ENCODE assay signal across 18 cellular contexts in the genomic region with DNA sequence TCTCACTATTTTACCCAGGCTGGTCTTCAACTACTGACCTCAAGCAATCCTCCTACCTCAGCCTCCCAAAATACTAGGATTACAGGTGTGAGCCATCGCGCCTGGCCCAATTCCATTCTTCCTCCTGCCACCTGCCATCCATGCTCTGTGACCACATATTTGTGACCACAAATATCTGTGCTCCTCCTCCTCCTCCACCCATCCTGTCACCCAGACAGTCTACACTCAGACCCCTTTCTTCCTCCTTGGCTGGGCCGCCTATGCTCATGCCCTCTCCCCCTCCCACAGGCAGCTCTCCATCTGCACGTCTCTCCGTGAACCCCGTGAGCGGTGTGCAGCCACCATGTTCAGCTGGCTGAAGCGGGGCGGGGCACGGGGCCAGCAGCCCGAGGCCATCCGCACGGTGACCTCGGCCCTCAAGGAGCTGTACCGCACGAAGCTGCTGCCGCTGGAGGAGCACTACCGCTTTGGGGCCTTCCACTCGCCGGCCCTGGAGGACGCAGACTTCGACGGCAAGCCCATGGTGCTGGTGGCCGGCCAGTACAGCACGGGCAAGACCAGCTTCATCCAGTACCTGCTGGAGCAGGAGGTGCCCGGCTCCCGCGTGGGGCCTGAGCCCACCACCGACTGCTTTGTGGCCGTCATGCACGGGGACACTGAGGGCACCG. TPM values are rescaled to one million over a fixed set of nuclear protein-coding genes. Genes with fewer than 3 reads are reported as not detected.
DNase-seq lines count a peak whose midpoint lies in the region; ATAC-seq and TF ChIP-seq lines count a peak whose summit lies in the region.
"Had no signal": no experiment of that assay in that cellular context is flagged by ENCODE, and none has a peak within 500 bp of the region (broad histone marks: within the 10 kb centered on the region; RNA-seq: fewer than 3 reads in every experiment).

No MANE protein-coding gene starts in this region.

- peaks cover 33% of the 10 kb centered on the region for H3K4me1 ChIP-seq in fibroblast of lung (ENCODE audit: control insufficient read depth, extremely low read depth, insufficient read depth, low read length)
- peaks cover 4 to 17% of the 10 kb centered on the region in 2 donors for H3K4me1 ChIP-seq in gastrocnemius medialis

- H3K36me3 ChIP-seq in fibroblast of lung (ENCODE audit: control insufficient read depth, insufficient read depth, low read length) (peaks cover 24% of the 10 kb centered on the region), gastrocnemius medialis (no peaks in the 10 kb centered on the region)

- H3K27ac ChIP-seq in AG04450 (ENCODE audit: low read depth, low read length) (no peak overlapping the region), fibroblast of lung (ENCODE audit: insufficient read depth, low read length) (peak overlapping the region; percentile 15), gastrocnemius medialis (peak overlapping the region; percentile 79 to 85 (median 80))

- peaks cover 6% of the 10 kb centered on the region; the same call in 1 of the 2 replicates for H3K9me3 ChIP-seq in AG04450 (ENCODE audit: control insufficient read depth, insufficient read depth, low read length)
- no peaks in the 10 kb centered on the region for H3K9me3 ChIP-seq in fibroblast of lung (ENCODE audit: control insufficient read depth, insufficient read depth, low read depth, low read length)
- no peaks in the 10 kb centered on the region for H3K9me3 ChIP-seq in gastrocnemius medialis
- H3K9me3 ChIP-seq: Caco-2 had no signal

- H3K4me3 ChIP-seq in AG04450 (ENCODE audit: low read depth, low read length) (peak overlapping the region; percentile 20; the same call in 1 of the 2 replicates), NB4 (ENCODE audit: low read depth, low read length) (no peak overlapping the region), fibroblast of lung (replicated peaks in 1 of 4; ENCODE audit: control extremely low read depth in 1 of 4, insufficient read depth in 1 of 4, low read depth in 3 of 4, low read length in 4 of 4) (peak overlapping the region in 3 of 4 experiments; percentile 4 to 43 (median 17)), gastrocnemius medialis (peak overlapping the region; percentile 19 to 65 (median 29))

- H3K79me2 ChIP-seq in fibroblast of lung (ENCODE audit: control insufficient read depth, insufficient read depth, low read length) = peaks cover 60% of the 10 kb centered on the region

- no peak for TF ChIP-seq POLR2A in NB4 (IDR thresholded peaks at IDR 0.05; ENCODE audit: extremely low read depth, insufficient read length)
- no peak for TF ChIP-seq POLR2A in gastrocnemius medialis (IDR thresholded peaks at IDR 0.05)

- DNase-seq in AG04450 (ENCODE audit: low read depth, low spot score) = no peak
- peak; percentile 48 for DNase-seq in NB4 (ENCODE audit: low read depth)
- DNase-seq in fibroblast of lung (ENCODE audit: low read depth in 2 of 2) = no peak
- DNase-seq in gastrocnemius medialis = no peak
- no peak for DNase-seq in activated CD4-positive, alpha-beta T cell treated with anti-CD3 and anti-CD28 coated beads, Interleukin-2, amount 50 U/mL, for 1 hour
- no peak for DNase-seq in Kasumi-1 (lab: John Stamatoyannopoulos, UW)
- DNase-seq: activated CD4-positive, alpha-beta T cell treated with anti-CD3 and anti-CD28 coated beads, Interleukin-2, amount 10 ng/mL, durations not matched to agents 7 days and 5 days; activated naive CD4-positive, alpha-beta T cell treated with Interleukin-2 at 50 U/mL for 16 hours; Caco-2; naive thymus-derived CD8-positive, alpha-beta T cell; NCI-H2081 treated with DMSO at 0.1 percent for 48 hours; NCI-H69; stimulated activated CD4-positive, alpha-beta T cell treated with anti-CD3 and anti-CD28 coated beads, Interleukin-15, amount 100 ng/mL, for 24 hours; stimulated activated naive CD4-positive, alpha-beta T cell treated with Interleukin-2 at 50 U/mL for 16 hours; SW 1271 had no signal

- intact Hi-C loops in gastrocnemius medialis (cut with DNase I; ENCODE audit: low total_unique reads) = no loop called here

- POLR2A ChIA-PET in AG04450 (lab: Yijun Ruan, JAX) = interaction anchor here (1.6 to 6.1 kb wide), 2 partner anchors 7 to 29 kb away, joined by 4 to 87 read pairs; a partner anchor contains a TSS

- H3K9ac ChIP-seq in fibroblast of lung (ENCODE audit: insufficient read depth, low read length) = peak overlapping the region; percentile 10

- H2AFZ ChIP-seq in fibroblast of lung (ENCODE audit: low read length) = no peak overlapping the region

- TF ChIP-seq CTCF in AG04450 (IDR thresholded peaks at IDR 0.05; ENCODE audit: low read depth, low read length) = no peak
- TF ChIP-seq CTCF in NB4 (IDR thresholded peaks at IDR 0.05; ENCODE audit: low read depth, low read length) = no peak
- no peak for TF ChIP-seq CTCF in fibroblast of lung (conservative IDR thresholded peaks at IDR 0.05 in 1 of 2, IDR thresholded peaks at IDR 0.05 in 1 of 2; ENCODE audit: low read depth in 1 of 2, low read length in 2 of 2)
- TF ChIP-seq CTCF in gastrocnemius medialis (IDR thresholded peaks at IDR 0.05 in 4 of 5, conservative IDR thresholded peaks at IDR 0.05 in 1 of 5) = no peak

- H3K4me2 ChIP-seq in fibroblast of lung (ENCODE audit: extremely low read depth, insufficient read depth, low read length) = peak overlapping the region; percentile 61

- no peak for ATAC-seq in gastrocnemius medialis
- ATAC-seq in HG03108 (IDR thresholded peaks at IDR 0.05; ENCODE audit: unreplicated experiment) = no peak
- ATAC-seq in HG03175 (IDR thresholded peaks at IDR 0.05; ENCODE audit: unreplicated experiment) = no peak
- ATAC-seq: naive thymus-derived CD8-positive, alpha-beta T cell; Panc1 had no signal

- in situ Hi-C loops in gastrocnemius medialis (cut with MboI; ENCODE audit: low sequenced_read_pairs in 4 of 4) = no loop called here

- no peaks in the 10 kb centered on the region for H4K20me1 ChIP-seq in fibroblast of lung (ENCODE audit: control insufficient read depth, extremely low read depth, insufficient read depth, low read length)

- CTCF ChIA-PET in AG04450 (lab: Charles Lee) = interaction anchor here (0.6 to 2.0 kb wide), 4 partner anchors 27 to 368 kb away, joined by 3 to 5 read pairs (median 4); a partner anchor contains a TSS

- H3K27me3 ChIP-seq in AG04450 (ENCODE audit: control insufficient read depth, insufficient read depth, low read length) (no peaks in the 10 kb centered on the region), fibroblast of lung (ENCODE audit: control insufficient read depth, insufficient read depth, low read length) (no peaks in the 10 kb centered on the region), gastrocnemius medialis (peaks cover 10 to 39% (median 29%) of the 10 kb centered on the region in 3 donors)

RNA-seq across cellular contexts. Expression of a gene that starts 3.2 kb away (rescaled TPM):
- polyA plus RNA-seq in AG04450 (2011; rRNA removed) (84.0 and 126 TPM in 2 replicates), fibroblast of lung (96.5 and 97.0 TPM in 2 replicates)
- 80.7 and 92.5 TPM in 2 replicates for polyA minus RNA-seq in AG04450 (2011; rRNA and poly(A)+ RNA removed)
- total RNA-seq in fibroblast of lung (106 and 192 TPM in 2 replicates), gastrocnemius medialis (10 to 100 TPM; 10.9 to 46.6 (median 33.8) TPM)
- 422 and 520 TPM in 2 replicates for polyA plus RNA-seq in fibroblast of lung (2012)
- polyA minus RNA-seq in fibroblast of lung (ENCODE audit: low replicate concordance) = 423 and 614 TPM in 2 replicates
- total RNA-seq: activated CD4-positive, alpha-beta T cell treated with anti-CD3 and anti-CD28 coated beads, Interleukin-2, amount 10 ng/mL, durations not matched to agents 7 days and 5 days; naive thymus-derived CD8-positive, alpha-beta T cell had no signal
- polyA plus RNA-seq: naive thymus-derived CD8-positive, alpha-beta T cell had no signal

RNA-seq across cellular contexts. Expression of a gene that starts 28.9 kb away (rescaled TPM):
- 114 and 123 TPM in 2 replicates for polyA plus RNA-seq in AG04450 (2011; rRNA removed)
- 45.4 and 46.5 TPM in 2 replicates for polyA minus RNA-seq in AG04450 (2011; rRNA and poly(A)+ RNA removed)
- total RNA-seq in fibroblast of lung = 59.6 and 110 TPM in 2 replicates
- 47.2 and 60.8 TPM in 2 replicates for polyA plus RNA-seq in fibroblast of lung
- polyA plus RNA-seq in fibroblast of lung (2012) = 151 and 182 TPM in 2 replicates
- polyA minus RNA-seq in fibroblast of lung (ENCODE audit: low replicate concordance) = 18.5 and 20.5 TPM in 2 replicates
- 100 to 1,000 TPM; 141 to 262 (median 150) TPM for total RNA-seq in gastrocnemius medialis
